In the genomic region with DNA sequence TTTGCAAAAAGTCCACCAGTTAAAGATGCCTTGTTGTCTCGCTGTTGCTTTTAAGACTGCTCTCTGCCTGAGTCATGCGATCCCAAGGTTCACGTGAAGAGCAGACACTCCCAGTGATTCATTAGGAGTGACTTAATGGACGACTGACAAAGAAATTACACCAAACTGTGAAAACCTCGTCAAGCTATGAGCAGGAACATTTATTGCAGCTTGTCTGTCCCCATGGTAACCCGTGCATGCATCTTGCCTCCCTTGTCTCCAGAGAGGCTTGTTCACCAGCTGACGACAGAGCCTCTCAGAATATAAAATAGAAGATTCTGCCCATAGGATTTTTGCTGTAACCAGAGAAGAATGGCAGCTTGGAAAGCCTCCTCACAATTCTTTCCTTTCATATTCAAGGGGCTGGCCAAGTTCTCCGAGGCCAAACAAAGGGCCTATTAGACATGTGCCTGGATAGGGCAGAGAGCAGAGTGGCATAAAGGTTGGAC, we compare ENCODE assay signal across 10 cellular contexts.
A peak's percentile ranks its signal among the peaks of the same experiment; 100 is the strongest.
DNase-seq lines count a peak whose midpoint lies in the region; ATAC-seq, FAIRE-seq and TF ChIP-seq lines count a peak whose summit lies in the region.
"Had no signal": no experiment of that assay in that cellular context is flagged by ENCODE, and none has a peak within 500 bp of the region (broad histone marks: within the 10 kb centered on the region; RNA-seq: fewer than 3 reads in every experiment).

No MANE protein-coding gene starts in this region.

- H3K4me3 ChIP-seq in A549 (no peak overlapping the region), lower leg skin (ENCODE audit: low read depth, poor library complexity, severe bottlenecking) (no peak overlapping the region)
- H3K4me3 ChIP-seq: cardiac muscle cell had no signal

- TF ChIP-seq POLR2A in A549 (IDR thresholded peaks at IDR 0.05; ENCODE audit: low read length) (no peak), lower leg skin (IDR thresholded peaks at IDR 0.05) (no peak)

- no peaks in the 10 kb centered on the region for H3K36me3 Mint-ChIP-seq in stimulated activated effector memory CD8-positive, alpha-beta T cell treated with anti-CD3 and anti-CD28 coated beads, Interleukin-12 subunit alpha, Interleukin-12 subunit beta, amount 100 ng/mL, for 72 hours

- peak overlapping the region; percentile 27 for H3K4me2 ChIP-seq in A549

- H3K9me3 ChIP-seq in A549, result no peaks in the 10 kb centered on the region

- TF ChIP-seq CTCF in A549 (IDR thresholded peaks at IDR 0.05) (no peak), lower leg skin (IDR thresholded peaks at IDR 0.05) (no peak)

- TF ChIP-seq EP300 in A549 (IDR thresholded peaks at IDR 0.05), result no peak

- no peak overlapping the region for H3K4me3 Mint-ChIP-seq in stimulated activated effector memory CD8-positive, alpha-beta T cell treated with anti-CD3 and anti-CD28 coated beads, Interleukin-12 subunit alpha, Interleukin-12 subunit beta, amount 100 ng/mL, for 72 hours

- POLR2A ChIA-PET in A549 (lab: Yijun Ruan, JAX), result interaction anchor here (0.9 kb wide), 1 partner anchor 46 kb away, joined by 3 read pairs; no protein-coding TSS in a partner anchor

- peak overlapping the region in 1 of 2 experiments; percentile 30; a peak in 1 of 6 replicates for H3K27ac ChIP-seq in A549
- peak overlapping the region; percentile 36 for H3K27ac ChIP-seq in caudate nucleus (ENCODE audit: low read depth, low read length)
- H3K27ac ChIP-seq: cardiac muscle cell had no signal

- CTCF ChIA-PET in A549 (lab: Yijun Ruan, JAX), result no interaction called here

- no peak overlapping the region for H3K27ac Mint-ChIP-seq in stimulated activated effector memory CD8-positive, alpha-beta T cell treated with anti-CD3 and anti-CD28 coated beads, Interleukin-12 subunit alpha, Interleukin-12 subunit beta, amount 100 ng/mL, for 72 hours

- peak; percentile 76 to 81 for ATAC-seq in A549
- ATAC-seq in GM19324 (IDR thresholded peaks at IDR 0.05; ENCODE audit: low FRiP score, unreplicated experiment), result no peak
- ATAC-seq in stimulated activated effector memory CD8-positive, alpha-beta T cell treated with anti-CD3 and anti-CD28 coated beads, Interleukin-12 subunit alpha, Interleukin-12 subunit beta, amount 100 ng/mL, for 72 hours, result no peak
- no peak for ATAC-seq in GM21515 (IDR thresholded peaks at IDR 0.05; ENCODE audit: unreplicated experiment)

- H3K4me1 ChIP-seq in A549, result peaks cover 3% of the 10 kb centered on the region; the same call in 1 of the 3 replicates

- 35% methylated on average over 7 of the region's 8 CpGs for WGBS in A549 (ENCODE audit: missing lambda C conversion rate)
- 14 to 16% methylated on average over 8 of the region's 8 CpGs for WGBS in lower leg skin, 2 donors

- H3K9me3 Mint-ChIP-seq in stimulated activated effector memory CD8-positive, alpha-beta T cell treated with anti-CD3 and anti-CD28 coated beads, Interleukin-12 subunit alpha, Interleukin-12 subunit beta, amount 100 ng/mL, for 72 hours, result no peaks in the 10 kb centered on the region

- intact Hi-C loops in lower leg skin (cut with DNase I; ENCODE audit: low total_unique reads), result no loop called here

- peak; percentile 18 to 66 for DNase-seq in A549 (ENCODE audit: low read depth in 1 of 2, low spot score in 1 of 2)
- peak; percentile 99 for DNase-seq in M059J (ENCODE audit: low read depth)
- peak in 48 of 61 donors; percentile 11 to 94 (median 60) for DNase-seq in caudate nucleus (lab: John Stamatoyannopoulos, UW)
- DNase-seq in lower leg skin (ENCODE audit: low spot score in 2 of 2), result peak; percentile 75 to 88
- no peak for DNase-seq in stimulated activated effector memory CD8-positive, alpha-beta T cell treated with anti-CD3 and anti-CD28 coated beads, Interleukin-12 subunit alpha, Interleukin-12 subunit beta, amount 100 ng/mL, for 72 hours (ENCODE audit: low spot score in 2 of 2)
- DNase-seq in effector CD8-positive, alpha-beta T cell (lab: John Stamatoyannopoulos, UW), result no peak
- DNase-seq: DND-41 had no signal

- no peaks in the 10 kb centered on the region for H3K4me1 Mint-ChIP-seq in stimulated activated effector memory CD8-positive, alpha-beta T cell treated with anti-CD3 and anti-CD28 coated beads, Interleukin-12 subunit alpha, Interleukin-12 subunit beta, amount 100 ng/mL, for 72 hours

- no peak for FAIRE-seq in A549 (lab: Jason Lieb, UNC)

- TF ChIP-seq RAD21 in A549 (conservative IDR thresholded peaks at IDR 0.05 in 1 of 2, IDR thresholded peaks at IDR 0.05 in 1 of 2), result no peak

TF ChIP-seq in A549, 52 proteins besides CTCF, POLR2A, EP300 and RAD21:
- TF ChIP-seq HOXB13 (CRISPR knock-in tag; IDR thresholded peaks at IDR 0.05; ENCODE audit: low read depth) (no peak), HEYL (CRISPR knock-in tag; IDR thresholded peaks at IDR 0.05) (no peak), BHLHE40 (IDR thresholded peaks at IDR 0.05; ENCODE audit: low read depth, low read length) (0 out of 2 replicates have a peak, but pooled peaks have one; percentile 18), E2F6 (IDR thresholded peaks at IDR 0.05; ENCODE audit: borderline replicate concordance, low read depth) (no peak), FOSL2 (IDR thresholded peaks at IDR 0.05) (no peak), FOSL2 (CRISPR knock-in tag; IDR thresholded peaks at IDR 0.05) (peak; percentile 66), PHF8 (IDR thresholded peaks at IDR 0.05; ENCODE audit: borderline replicate concordance, low read depth) (no peak)

Comparison
In these comparisons a context has a peak if more than half of its experiments do, and no peak if none do; other contexts are left out.
1. ATAC-seq: peak in A549 (2 of 2); none in GM19324 (single experiment), stimulated activated effector memory CD8-positive, alpha-beta T cell treated with anti-CD3 and anti-CD28 coated beads, Interleukin-12 subunit alpha, Interleukin-12 subunit beta, amount 100 ng/mL, for 72 hours (single experiment) and GM21515 (single experiment).
2. DNase-seq: peak in A549 (2 of 2), M059J (single experiment), caudate nucleus (48 of 61) and lower leg skin (2 of 2); none in stimulated activated effector memory CD8-positive, alpha-beta T cell treated with anti-CD3 and anti-CD28 coated beads, Interleukin-12 subunit alpha, Interleukin-12 subunit beta, amount 100 ng/mL, for 72 hours (0 of 2) and effector CD8-positive, alpha-beta T cell (single experiment).